17 cellular contexts compared by ENCODE assay signal in the genomic region with DNA sequence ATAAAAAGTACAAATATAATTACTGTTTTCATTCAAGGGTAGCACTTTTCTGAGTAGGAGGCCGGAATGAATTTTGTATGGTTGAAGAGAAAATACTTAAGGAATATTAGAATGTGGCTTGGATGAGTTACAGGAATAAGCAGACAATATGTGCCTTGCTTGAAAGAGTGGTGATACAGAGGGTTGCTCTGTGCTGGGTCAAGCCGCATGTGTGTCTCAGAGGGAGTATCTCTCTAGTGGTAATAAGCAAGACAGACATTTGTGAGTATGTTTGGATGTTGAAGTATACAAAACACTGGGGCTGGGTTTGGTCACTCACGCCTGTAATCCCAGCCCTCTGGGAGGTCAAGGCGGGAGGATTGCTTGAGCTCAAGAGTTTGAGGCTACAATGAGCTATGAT.
A peak's percentile ranks its signal among the peaks of the same experiment; 100 is the strongest.
DNase-seq lines count a peak whose midpoint lies in the region; ATAC-seq, FAIRE-seq and TF ChIP-seq lines count a peak whose summit lies in the region.
"Had no signal": no experiment of that assay in that cellular context is flagged by ENCODE, and none has a peak within 500 bp of the region (broad histone marks: within the 10 kb centered on the region; RNA-seq: fewer than 3 reads in every experiment).

No MANE protein-coding gene starts in this region.

- peak; percentile 42 for FAIRE-seq in GM18507 (lab: Jason Lieb, UNC)
- FAIRE-seq: GM19239 had no signal

- H3K36me3 ChIP-seq in esophagus muscularis mucosa = no peaks in the 10 kb centered on the region
- H3K36me3 ChIP-seq: HAP-1, SJCRH30 had no signal

- no peaks in the 10 kb centered on the region for H3K27me3 ChIP-seq in esophagus muscularis mucosa
- H3K27me3 ChIP-seq: SJCRH30 had no signal

- TF ChIP-seq CTCF in GM10248 (IDR thresholded peaks at IDR 0.05; ENCODE audit: control extremely low read depth, extremely low read depth, low read depth, missing control alignments) (no peak), esophagus muscularis mucosa (IDR thresholded peaks at IDR 0.05) (no peak)

- no peaks in the 10 kb centered on the region for H3K9me3 ChIP-seq in esophagus muscularis mucosa

- intact Hi-C loops in esophagus muscularis mucosa (cut with DNase I) = no loop called here

- DNase-seq in GM18507 (ENCODE audit: extremely low spot score, insufficient read length, low read depth) (no peak), fibroblast of peridontal ligament (ENCODE audit: extremely low read depth) (peak; percentile 77), NCI-H2107 treated with DMSO at 0.1 percent for 48 hours (lab: John Stamatoyannopoulos, UW; ENCODE audit: unreplicated experiment) (no peak), NOMO-1 (lab: John Stamatoyannopoulos, UW; ENCODE audit: unreplicated experiment in 2 of 2) (no peak), GM10248 (ENCODE audit: extremely low spot score) (no peak), esophagus muscularis mucosa (ENCODE audit: extremely low spot score) (no peak)
- DNase-seq: 8988T, DMS79 treated with DMSO at 0.1 percent for 48 hours, NCI-H1417 treated with DMSO at 0.1 percent for 48 hours, NCI-H187 treated with DMSO at 0.1 percent for 48 hours, NCI-H524 treated with DMSO at 0.1 percent for 48 hours, SJCRH30 had no signal

- no peak for TF ChIP-seq POLR2A in esophagus muscularis mucosa (IDR thresholded peaks at IDR 0.05; ENCODE audit: low read depth)

- CTCF ChIA-PET in GM10248 (lab: Yijun Ruan, JAX) = interaction anchor here (1.0 to 4.6 kb wide), 2 partner anchors 10 to 44 kb away, joined by 4 to 13 read pairs; no protein-coding TSS in a partner anchor

- peak; percentile 30 for ATAC-seq in GM21528 (IDR thresholded peaks at IDR 0.05; ENCODE audit: low FRiP score, unreplicated experiment)
- peak; percentile 33 for ATAC-seq in HG03066 (IDR thresholded peaks at IDR 0.05; ENCODE audit: low read depth, unreplicated experiment)

- POLR2A ChIA-PET in GM10248 (lab: Yijun Ruan, JAX) = no interaction called here

- 91% methylated on average over 4 of the region's 4 CpGs for WGBS in esophagus muscularis mucosa

- no peak for TF ChIP-seq EP300 in esophagus muscularis mucosa (IDR thresholded peaks at IDR 0.05)

- no peaks in the 10 kb centered on the region for H3K4me1 ChIP-seq in esophagus muscularis mucosa
- H3K4me1 ChIP-seq: HAP-1 had no signal

- H3K27ac ChIP-seq in esophagus muscularis mucosa (replicated peaks in 1 of 4) = no peak overlapping the region
- H3K27ac ChIP-seq: HL-60, SJCRH30 had no signal

- H3K4me3 ChIP-seq in esophagus muscularis mucosa = no peak overlapping the region
- H3K4me3 ChIP-seq: HAP-1, SJCRH30 had no signal
